In the genomic region with DNA sequence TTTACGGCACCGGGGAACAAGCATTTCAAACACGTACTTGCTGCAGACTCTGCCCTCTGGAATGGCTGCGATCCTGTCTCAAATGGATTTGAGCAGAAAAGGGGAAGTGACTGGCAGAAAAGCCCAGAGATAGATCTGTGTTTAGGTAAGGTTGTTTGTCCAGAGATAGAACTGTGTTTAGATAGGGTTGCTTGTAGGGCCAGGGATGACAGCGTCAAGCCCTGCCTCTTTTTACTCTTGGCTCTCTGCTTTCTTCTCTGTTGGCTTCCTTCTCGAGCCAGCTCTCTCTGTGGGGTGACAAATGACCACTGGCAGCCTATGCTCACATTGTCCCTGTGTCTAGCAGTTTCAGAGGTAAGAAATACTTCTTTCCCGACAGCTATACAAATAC, we compare ENCODE assay signal across 12 cellular contexts. TPM values are rescaled to one million over a fixed set of nuclear protein-coding genes. Genes with fewer than 3 reads are reported as not detected.
DNase-seq lines count a peak whose midpoint lies in the region; ATAC-seq, FAIRE-seq and TF ChIP-seq lines count a peak whose summit lies in the region.
"Had no signal": no experiment of that assay in that cellular context is flagged by ENCODE, and none has a peak within 500 bp of the region (broad histone marks: within the 10 kb centered on the region; RNA-seq: fewer than 3 reads in every experiment).

No MANE protein-coding gene starts in this region.

- no peaks in the 10 kb centered on the region for H3K27me3 ChIP-seq in foreskin keratinocyte

- H3K27ac Mint-ChIP-seq in T-helper 17 cell: peak overlapping the region; percentile 66
- peak overlapping the region; percentile 53 for H3K27ac Mint-ChIP-seq in nephron progenitor cell
- no peak overlapping the region for H3K27ac Mint-ChIP-seq in glutamatergic neuron (ENCODE audit: unreplicated experiment)
- H3K27ac Mint-ChIP-seq: CD8-positive, alpha-beta T cell had no signal

- FAIRE-seq in GM12891 (lab: Jason Lieb, UNC): no peak

- H3K27me3 Mint-ChIP-seq in T-helper 17 cell (no peaks in the 10 kb centered on the region), nephron progenitor cell (ENCODE audit: low read depth, poor library complexity) (peaks cover 4% of the 10 kb centered on the region), glutamatergic neuron (ENCODE audit: unreplicated experiment) (peaks cover 2% of the 10 kb centered on the region)

- H3K4me1 ChIP-seq in foreskin keratinocyte: peaks cover 15% of the 10 kb centered on the region

- H3K9me3 Mint-ChIP-seq in nephron progenitor cell (peaks cover 13% of the 10 kb centered on the region), glutamatergic neuron (ENCODE audit: unreplicated experiment) (no peaks in the 10 kb centered on the region)
- H3K9me3 Mint-ChIP-seq: CD8-positive, alpha-beta T cell had no signal

- no peaks in the 10 kb centered on the region for H3K9me3 ChIP-seq in T-helper 17 cell (ENCODE audit: control insufficient read depth, low read length, poor library complexity, severe bottlenecking)

- H3K4me1 Mint-ChIP-seq in T-helper 17 cell (peaks cover 22% of the 10 kb centered on the region), nephron progenitor cell (peaks cover 20% of the 10 kb centered on the region), glutamatergic neuron (ENCODE audit: low read depth, unreplicated experiment) (peaks cover 2% of the 10 kb centered on the region)

- H3K27ac ChIP-seq in foreskin keratinocyte: peak overlapping the region; percentile 89

- ATAC-seq in T-helper 17 cell (no peak), foreskin keratinocyte (no peak)
- ATAC-seq: CD8-positive, alpha-beta T cell had no signal

- DNase-seq in GM12891 (ENCODE audit: insufficient read length, low spot score) (no peak), T-helper 17 cell (no peak), foreskin keratinocyte (no peak), nephron progenitor cell (no peak), HT-29 (ENCODE audit: low spot score) (no peak), glutamatergic neuron (no peak), NCI-H774 (lab: John Stamatoyannopoulos, UW) (no peak), NCI-H2196 (lab: John Stamatoyannopoulos, UW; ENCODE audit: unreplicated experiment) (no peak)
- DNase-seq: CD8-positive, alpha-beta T cell; erythroblast; retina; SHP77 had no signal

- TF ChIP-seq POLR2A in GM12891 (IDR thresholded peaks at IDR 0.05; ENCODE audit: low read depth, low read length): no peak

- H3K36me3 Mint-ChIP-seq in T-helper 17 cell (ENCODE audit: low read depth) (peaks cover 4% of the 10 kb centered on the region), nephron progenitor cell (ENCODE audit: low read depth) (peaks cover 44% of the 10 kb centered on the region), glutamatergic neuron (ENCODE audit: unreplicated experiment) (peaks cover 11% of the 10 kb centered on the region)

- TF ChIP-seq CTCF in foreskin keratinocyte (conservative IDR thresholded peaks at IDR 0.05) (no peak), nephron progenitor cell (IDR thresholded peaks at IDR 0.05) (no peak), glutamatergic neuron (IDR thresholded peaks at IDR 0.05; ENCODE audit: partially characterized antibody, unreplicated experiment) (no peak)

- H3K4me3 Mint-ChIP-seq in T-helper 17 cell (no peak overlapping the region), nephron progenitor cell (no peak overlapping the region), glutamatergic neuron (ENCODE audit: unreplicated experiment) (no peak overlapping the region)
- H3K4me3 Mint-ChIP-seq: CD8-positive, alpha-beta T cell had no signal

TF ChIP-seq in GM12891, 5 proteins besides CTCF, POLR2A, EP300 and RAD21:
- TF ChIP-seq POLR2AphosphoS5 (IDR thresholded peaks at IDR 0.05; ENCODE audit: low read depth, low read length) (no peak), SPI1 (IDR thresholded peaks at IDR 0.05; ENCODE audit: low read depth, low read length) (peak; percentile 65)

RNA-seq across cellular contexts. Expression of gene DGLUCY, which starts 11.4 kb away (rescaled TPM):
- polyA plus RNA-seq in GM12891 (2012; ENCODE audit: low read depth, missing spikeins): 26.9 TPM
- total RNA-seq in T-helper 17 cell: 10 to 100 TPM; 81.7 to 86.0 TPM
- 29.8 and 33.2 TPM in 2 replicates for total RNA-seq in foreskin keratinocyte
- 18.2 and 18.8 TPM in 2 replicates for polyA plus RNA-seq in foreskin keratinocyte
- 30.4 and 37.9 TPM in 2 replicates for total RNA-seq in HT-29 (2014; rRNA removed; shearing (Covaris generic))
- 8.3 TPM for total RNA-seq in glutamatergic neuron (ENCODE audit: unreplicated experiment)
